ENCODE assay signal across 1 cellular context in genomic region chr22:31248138-31248745, GRCh38.
TF ChIP-seq lines count a peak whose summit lies in the region.

No MANE protein-coding gene starts in this region.

TF ChIP-seq in GM23338, 12 proteins besides CTCF, POLR2A, EP300 and RAD21 (continued from another document):
- TF ChIP-seq EZH2 (IDR thresholded peaks at IDR 0.05; ENCODE audit: low read depth, unreplicated experiment) = no peak
- TF ChIP-seq ZNF331 (CRISPR knock-in tag; IDR thresholded peaks at IDR 0.05; ENCODE audit: low read depth) = no peak
- TF ChIP-seq EZH2phosphoT487 (IDR thresholded peaks at IDR 0.05; ENCODE audit: unreplicated experiment) = no peak
- TF ChIP-seq NANOG (IDR thresholded peaks at IDR 0.05; ENCODE audit: borderline replicate concordance) = no peak
- TF ChIP-seq ZNF114 (CRISPR knock-in tag; IDR thresholded peaks at IDR 0.05) = no peak
- TF ChIP-seq, protein P1, sequence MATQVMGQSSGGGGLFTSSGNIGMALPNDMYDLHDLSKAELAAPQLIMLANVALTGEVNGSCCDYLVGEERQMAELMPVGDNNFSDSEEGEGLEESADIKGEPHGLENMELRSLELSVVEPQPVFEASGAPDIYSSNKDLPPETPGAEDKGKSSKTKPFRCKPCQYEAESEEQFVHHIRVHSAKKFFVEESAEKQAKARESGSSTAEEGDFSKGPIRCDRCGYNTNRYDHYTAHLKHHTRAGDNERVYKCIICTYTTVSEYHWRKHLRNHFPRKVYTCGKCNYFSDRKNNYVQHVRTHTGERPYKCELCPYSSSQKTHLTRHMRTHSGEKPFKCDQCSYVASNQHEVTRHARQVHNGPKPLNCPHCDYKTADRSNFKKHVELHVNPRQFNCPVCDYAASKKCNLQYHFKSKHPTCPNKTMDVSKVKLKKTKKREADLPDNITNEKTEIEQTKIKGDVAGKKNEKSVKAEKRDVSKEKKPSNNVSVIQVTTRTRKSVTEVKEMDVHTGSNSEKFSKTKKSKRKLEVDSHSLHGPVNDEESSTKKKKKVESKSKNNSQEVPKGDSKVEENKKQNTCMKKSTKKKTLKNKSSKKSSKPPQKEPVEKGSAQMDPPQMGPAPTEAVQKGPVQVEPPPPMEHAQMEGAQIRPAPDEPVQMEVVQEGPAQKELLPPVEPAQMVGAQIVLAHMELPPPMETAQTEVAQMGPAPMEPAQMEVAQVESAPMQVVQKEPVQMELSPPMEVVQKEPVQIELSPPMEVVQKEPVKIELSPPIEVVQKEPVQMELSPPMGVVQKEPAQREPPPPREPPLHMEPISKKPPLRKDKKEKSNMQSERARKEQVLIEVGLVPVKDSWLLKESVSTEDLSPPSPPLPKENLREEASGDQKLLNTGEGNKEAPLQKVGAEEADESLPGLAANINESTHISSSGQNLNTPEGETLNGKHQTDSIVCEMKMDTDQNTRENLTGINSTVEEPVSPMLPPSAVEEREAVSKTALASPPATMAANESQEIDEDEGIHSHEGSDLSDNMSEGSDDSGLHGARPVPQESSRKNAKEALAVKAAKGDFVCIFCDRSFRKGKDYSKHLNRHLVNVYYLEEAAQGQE (IDR thresholded peaks at IDR 0.05; ENCODE audit: unreplicated experiment) = no peak
